In genomic region chr1:115137191-115137590, GRCh38 we compare ENCODE assay signal across 16 cellular contexts. TPM values are rescaled to one million over a fixed set of nuclear protein-coding genes. Genes with fewer than 3 reads are reported as not detected.
A peak's percentile ranks its signal among the peaks of the same experiment; 100 is the strongest.
DNase-seq lines count a peak whose midpoint lies in the region; ATAC-seq and TF ChIP-seq lines count a peak whose summit lies in the region.
"Had no signal": no experiment of that assay in that cellular context is flagged by ENCODE, and none has a peak within 500 bp of the region (broad histone marks: within the 10 kb centered on the region; RNA-seq: fewer than 3 reads in every experiment).

No MANE protein-coding gene starts in this region.

- peak overlapping the region; percentile 17 for H2BK120ac ChIP-seq in IMR-90 (ENCODE audit: low read depth, low read length)

- no peak overlapping the region for H3K56ac ChIP-seq in IMR-90 (ENCODE audit: extremely low read depth, insufficient read depth, low read length)

- H2BK5ac ChIP-seq in IMR-90 (ENCODE audit: low read depth, low read length, poor library complexity, severe bottlenecking), result no peak overlapping the region

- H4K8ac ChIP-seq in IMR-90 (ENCODE audit: low read depth in 2 of 2, low read length in 2 of 2), result no peak overlapping the region

- CTCF ChIA-PET in IMR-90 (lab: Yijun Ruan, JAX), result interaction anchor here (1.2 to 1.9 kb wide), 3 partner anchors 42 to 458 kb away, joined by 3 to 6 read pairs (median 5); no protein-coding TSS in a partner anchor

- H3K27ac Mint-ChIP-seq in neural progenitor cell, result no peak overlapping the region
- H3K27ac Mint-ChIP-seq: B cell; CD4-positive, CD25-positive, alpha-beta regulatory T cell; CD8-positive, alpha-beta memory T cell had no signal

- no peaks in the 10 kb centered on the region for H3K27me3 ChIP-seq in IMR-90 (ENCODE audit: control insufficient read depth, insufficient read depth, low read length)
- H3K27me3 ChIP-seq in ascending aorta, result no peaks in the 10 kb centered on the region
- no peaks in the 10 kb centered on the region for H3K27me3 ChIP-seq in aorta (ENCODE audit: control insufficient read depth in 1 of 2, insufficient read depth in 2 of 2, low read length in 1 of 2)
- no peaks in the 10 kb centered on the region for H3K27me3 ChIP-seq in neural progenitor cell

- H3K27me3 Mint-ChIP-seq in neural progenitor cell (ENCODE audit: insufficient read depth, low read depth), result peaks cover 4% of the 10 kb centered on the region

- ATAC-seq in IMR-90 (ENCODE audit: low read depth), result no peak
- no peak for ATAC-seq in aorta (ENCODE audit: low FRiP score)
- ATAC-seq: HepG2 had no signal

- no peak overlapping the region for H3K4me2 ChIP-seq in IMR-90 (ENCODE audit: low read depth, low read length)
- no peak overlapping the region for H3K4me2 ChIP-seq in neural progenitor cell

- H3K4me3 ChIP-seq in IMR-90 (ENCODE audit: insufficient read depth, low read depth, low read length) (no peak overlapping the region), ascending aorta (no peak overlapping the region), epithelial cell of esophagus (ENCODE audit: low read length) (no peak overlapping the region), aorta (ENCODE audit: low read length in 2 of 2) (no peak overlapping the region), neural progenitor cell (no peak overlapping the region)
- H3K4me3 ChIP-seq: GM23248, HAP-1 had no signal

- H2BK15ac ChIP-seq in IMR-90 (ENCODE audit: low read depth, low read length), result peak overlapping the region; percentile 76; the same call in 1 of the 3 replicates

- H4K91ac ChIP-seq in IMR-90 (ENCODE audit: insufficient read depth, low read depth, low read length), result peak overlapping the region; percentile 35; the same call in 1 of the 2 replicates

- H3K36me3 ChIP-seq in IMR-90 (ENCODE audit: control insufficient read depth, insufficient read depth, low read length), result no peaks in the 10 kb centered on the region
- H3K36me3 ChIP-seq in ascending aorta, result no peaks in the 10 kb centered on the region
- no peaks in the 10 kb centered on the region for H3K36me3 ChIP-seq in aorta (ENCODE audit: control insufficient read depth in 1 of 2, insufficient read depth in 2 of 2, low read length in 1 of 2)
- no peaks in the 10 kb centered on the region for H3K36me3 ChIP-seq in neural progenitor cell
- H3K36me3 ChIP-seq: HAP-1 had no signal

- peaks cover 2% of the 10 kb centered on the region for H3K9me3 Mint-ChIP-seq in neural progenitor cell
- H3K9me3 Mint-ChIP-seq: CD8-positive, alpha-beta memory T cell had no signal

- peaks cover 25% of the 10 kb centered on the region for H3K9me1 ChIP-seq in IMR-90 (ENCODE audit: insufficient read depth, low read length)

- H3K4me3 Mint-ChIP-seq in neural progenitor cell, result no peak overlapping the region
- H3K4me3 Mint-ChIP-seq: B cell; CD4-positive, CD25-positive, alpha-beta regulatory T cell; CD8-positive, alpha-beta memory T cell had no signal

- H3K4ac ChIP-seq in IMR-90 (ENCODE audit: low read depth, low read length), result peak overlapping the region; percentile 9; the same call in 1 of the 2 replicates

- H3K79me2 ChIP-seq in neural progenitor cell (ENCODE audit: low read depth), result no peaks in the 10 kb centered on the region

- no peaks in the 10 kb centered on the region for H3K36me3 Mint-ChIP-seq in neural progenitor cell
- H3K36me3 Mint-ChIP-seq: CD4-positive, CD25-positive, alpha-beta regulatory T cell; CD8-positive, alpha-beta memory T cell had no signal

- H3K27ac ChIP-seq in IMR-90 (ENCODE audit: insufficient read depth, low read length), result no peak overlapping the region
- H3K27ac ChIP-seq in ascending aorta, result peak overlapping the region; percentile 76 to 92
- peak overlapping the region; percentile 68 to 92 for H3K27ac ChIP-seq in aorta (ENCODE audit: low read depth in 1 of 2, low read length in 2 of 2)
- no peak overlapping the region for H3K27ac ChIP-seq in neural progenitor cell

- peaks cover 12% of the 10 kb centered on the region for H3K4me1 ChIP-seq in IMR-90 (ENCODE audit: control insufficient read depth, insufficient read depth, low read length)
- peaks cover 16 to 38% of the 10 kb centered on the region in 2 donors for H3K4me1 ChIP-seq in ascending aorta
- peaks cover 6 to 16% of the 10 kb centered on the region in 2 donors for H3K4me1 ChIP-seq in aorta (ENCODE audit: control insufficient read depth in 1 of 2, insufficient read depth in 2 of 2, low read length in 2 of 2)
- H3K4me1 ChIP-seq in neural progenitor cell, result no peaks in the 10 kb centered on the region
- H3K4me1 ChIP-seq: HAP-1 had no signal

- no peaks in the 10 kb centered on the region for H3K9me3 ChIP-seq in IMR-90 (ENCODE audit: control insufficient read depth, insufficient read depth, low read length)
- H3K9me3 ChIP-seq in ascending aorta, result no peaks in the 10 kb centered on the region
- no peaks in the 10 kb centered on the region for H3K9me3 ChIP-seq in aorta (ENCODE audit: control insufficient read depth, low read length)
- H3K9me3 ChIP-seq in neural progenitor cell (ENCODE audit: low read depth), result no peaks in the 10 kb centered on the region
- H3K9me3 ChIP-seq: HAP-1 had no signal

- H3F3A ChIP-seq in neural progenitor cell (ENCODE audit: low read depth), result no peaks in the 10 kb centered on the region

- no peak overlapping the region for H3K23ac ChIP-seq in IMR-90 (ENCODE audit: low read depth, low read length)

- no peaks in the 10 kb centered on the region for H3K79me1 ChIP-seq in IMR-90 (ENCODE audit: low read depth in 1 of 2, low read length in 2 of 2)

- H3K9ac ChIP-seq in IMR-90 (ENCODE audit: low read depth, low read length), result no peak overlapping the region
- no peak overlapping the region for H3K9ac ChIP-seq in neural progenitor cell
- H3K9ac ChIP-seq: GM23248 had no signal

- no TSS peak for BruUV-seq in IMR-90 (replicated peaks; lab: Mats Ljungman, UMichigan)

- H3K4me1 Mint-ChIP-seq in neural progenitor cell, result peaks cover 4% of the 10 kb centered on the region

- peak overlapping the region; percentile 25 for H2AK5ac ChIP-seq in IMR-90 (ENCODE audit: low read depth, low read length)

- TF ChIP-seq CTCF in IMR-90 (conservative IDR thresholded peaks at IDR 0.05; ENCODE audit: low read depth, low read length) (no peak), ascending aorta (IDR thresholded peaks at IDR 0.05) (no peak), epithelial cell of esophagus (IDR thresholded peaks at IDR 0.05; ENCODE audit: insufficient read depth, low read depth, low read length, missing control alignments) (no peak), neural progenitor cell (IDR thresholded peaks at IDR 0.05) (no peak)

- no peak overlapping the region for H2AK9ac ChIP-seq in IMR-90 (replicated peaks; ENCODE audit: low read depth, low read length, poor library complexity)

- intact Hi-C loops in IMR-90 (cut with micrococcal nuclease) (loop anchor here (5.0 kb wide), 1 partner anchor 635 kb away; no protein-coding TSS in a partner anchor), ascending aorta (cut with DNase I) (loop anchor here (5.0 to 10.0 kb wide), 5 partner anchors 145 to 1368 kb away; partner anchors contain the start of genes CASQ2, SIKE1 and SLC22A15), aorta (cut with DNase I) (loop anchor here (5.0 kb wide), 5 partner anchors 50 to 460 kb away; no protein-coding TSS in a partner anchor)

- DNase-seq in IMR-90 (no peak), ascending aorta (ENCODE audit: low spot score in 2 of 2) (no peak), epithelial cell of esophagus (ENCODE audit: low read depth) (peak; percentile 18), aorta (no peak), SIG-M5 treated with dmso at 0.1 percent for 504 hours (lab: John Stamatoyannopoulos, UW; ENCODE audit: unreplicated experiment) (no peak), neural progenitor cell (ENCODE audit: low spot score) (no peak), anterior cingulate cortex (lab: John Stamatoyannopoulos, UW) (no peak)
- DNase-seq: C1 segment of cervical spinal cord; CD4-positive, CD25-positive, alpha-beta regulatory T cell; CD8-positive, alpha-beta memory T cell; COR-L47; DMS 273 treated with DMSO at 0.1 percent for 48 hours; GM23248 had no signal

- no peak overlapping the region for H4K5ac ChIP-seq in IMR-90 (ENCODE audit: low read depth, low read length)

- dilution Hi-C loops in IMR-90 (cut with HindIII; ENCODE audit: low sequenced_read_pairs, unreplicated experiment), result loop anchor here (25.0 kb wide), 1 partner anchor 450 kb away; no protein-coding TSS in a partner anchor

- TF ChIP-seq POLR2A in IMR-90 (IDR thresholded peaks at IDR 0.05; ENCODE audit: low read depth, low read length), result no peak

- no peak for TF ChIP-seq RAD21 in IMR-90 (IDR thresholded peaks at IDR 0.05; ENCODE audit: low read length)

- H2AFZ ChIP-seq in IMR-90 (replicated peaks; ENCODE audit: low read length, poor library complexity) (no peak overlapping the region), neural progenitor cell (replicated peaks) (no peak overlapping the region)
- H2AFZ ChIP-seq: GM23248 had no signal

- H4K20me1 ChIP-seq in IMR-90 (ENCODE audit: insufficient read depth, low read length) (no peaks in the 10 kb centered on the region), neural progenitor cell (ENCODE audit: low read depth) (no peaks in the 10 kb centered on the region)

- no peak overlapping the region for H3K14ac ChIP-seq in IMR-90 (replicated peaks; ENCODE audit: low read depth, low read length)

- POLR2A ChIA-PET in IMR-90 (lab: Charles Lee; ENCODE audit: unreplicated experiment), result no interaction called here

- H2BK20ac ChIP-seq in IMR-90 (ENCODE audit: low read depth, low read length), result 0 out of 2 replicates have a peak overlapping the region, but pooled peaks have one; percentile 51

- WGBS in IMR-90 (ENCODE audit: extremely low coverage in 2 of 2, insufficient read length in 1 of 2), 2 experiments, result no CpG with 5 or more reads among the region's 1 CpG
- WGBS in aorta, 2 donors, result 90 to 100% methylated on average over 1 of the region's 1 CpG

- no peak overlapping the region for H3K18ac ChIP-seq in IMR-90 (ENCODE audit: low read depth, low read length)

- in situ Hi-C loops in IMR-90 (cut with MboI; ENCODE audit: low sequenced_read_pairs), result loop anchor here (5.0 kb wide), 2 partner anchors 330 to 460 kb away; no protein-coding TSS in a partner anchor

TF ChIP-seq in IMR-90, 13 proteins besides CTCF, POLR2A, EP300 and RAD21 (continues in another document):
- TF ChIP-seq SMC3 (IDR thresholded peaks at IDR 0.05; ENCODE audit: low read depth, low read length), result no peak
- no peak for TF ChIP-seq CHD1 (IDR thresholded peaks at IDR 0.05; ENCODE audit: low read depth, low read length)

RNA-seq across cellular contexts. Expression of gene TSPAN2, which starts 47.9 kb away (rescaled TPM):
- 0.18 and 0.83 TPM in 2 replicates for total RNA-seq in IMR-90 (2012; rRNA removed)
- polyA plus RNA-seq in IMR-90 (2012; rRNA removed), result 0.17 and 0.60 TPM in 2 replicates
- 0.12 and 0.16 TPM in 2 replicates for polyA plus RNA-seq in IMR-90 (2012; cell fraction: cytosol; rRNA removed)
- 0.31 TPM in 1 of 2 replicates, not detected in the other for polyA plus RNA-seq in IMR-90 (2012; cell fraction: nucleus; rRNA removed; ENCODE audit: low replicate concordance)
- total RNA-seq in ascending aorta, result 10.9 TPM
- 10 to 100 TPM; 49.5 to 83.0 TPM for total RNA-seq in aorta
- polyA plus RNA-seq in aorta, result 10 to 100 TPM; 26.2 to 29.4 TPM
- total RNA-seq in neural progenitor cell (ENCODE audit: low replicate concordance), result 19.0 and 19.7 TPM in 2 replicates
- total RNA-seq: HepG2 had no signal
- polyA plus RNA-seq: HepG2 had no signal

Comparison
In these comparisons a context has a peak if more than half of its experiments do, and no peak if none do; other contexts are left out.
1. H3K27ac ChIP-seq: peak in ascending aorta (2 of 2) and aorta (2 of 2); none in IMR-90 (single experiment) and neural progenitor cell (single experiment).